Comparison of ENCODE assay signal across 16 cellular contexts in the genomic region with DNA sequence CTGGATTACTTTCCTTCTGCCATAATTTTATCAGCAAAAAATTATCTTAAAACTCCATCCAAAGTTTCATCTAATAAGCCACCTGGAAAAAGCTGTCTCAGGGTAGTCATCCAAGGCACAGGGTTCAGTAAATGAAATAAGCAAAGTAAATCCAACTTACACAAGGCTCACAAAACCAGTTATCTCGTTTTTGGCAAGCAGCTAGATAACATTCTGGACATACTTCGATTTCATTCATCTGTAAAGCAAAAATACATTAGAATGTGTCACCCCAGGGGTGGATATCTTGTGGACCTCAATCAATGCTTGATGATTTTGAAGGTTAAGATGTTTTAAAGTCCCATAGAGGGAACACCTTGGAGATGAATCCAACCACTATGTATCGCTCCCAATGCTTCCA.
A peak's percentile ranks its signal among the peaks of the same experiment; 100 is the strongest.
DNase-seq lines count a peak whose midpoint lies in the region; ATAC-seq, FAIRE-seq and TF ChIP-seq lines count a peak whose summit lies in the region.
"Had no signal": no experiment of that assay in that cellular context is flagged by ENCODE, and none has a peak within 500 bp of the region (broad histone marks: within the 10 kb centered on the region; RNA-seq: fewer than 3 reads in every experiment).

No MANE protein-coding gene starts in this region.

- H3K9me3 Mint-ChIP-seq in CD4-positive, alpha-beta memory T cell: no peaks in the 10 kb centered on the region
- no peaks in the 10 kb centered on the region for H3K9me3 Mint-ChIP-seq in Calu3 (ENCODE audit: low read depth, unreplicated experiment)
- H3K9me3 Mint-ChIP-seq in activated T-helper 1 cell treated with anti-CD3 and anti-CD28 coated beads, Interleukin-12 subunit alpha, Interleukin-12 subunit beta, Interleukin-2, Interleukin-4 antibody, amounts not matched to agents 30 ng/mL and 10 ng/mL and 1 ng/mL, durations not matched to agents 14 hours and 24 hours and 36 hours: no peaks in the 10 kb centered on the region
- H3K9me3 Mint-ChIP-seq: IgD-negative memory B cell had no signal

- no peak overlapping the region for H3K27ac ChIP-seq in CD4-positive, alpha-beta memory T cell (ENCODE audit: low read depth, low read length)
- H3K27ac ChIP-seq in pancreas: no peak overlapping the region
- H3K27ac ChIP-seq: BLaER1, SJCRH30 had no signal

- CTCF ChIA-PET in CD4-positive, alpha-beta memory T cell (lab: Charles Lee; ENCODE audit: partially characterized antibody): interaction anchor here (1.2 to 7.1 kb wide), 3 partner anchors 9 to 101 kb away, joined by 4 to 66 read pairs (median 7); no protein-coding TSS in a partner anchor
- CTCF ChIA-PET in Calu3 (lab: Charles Lee): interaction anchor here (1.5 kb wide), 1 partner anchor 100 kb away, joined by 3 read pairs; no protein-coding TSS in a partner anchor

- no peaks in the 10 kb centered on the region for H3K4me1 ChIP-seq in CD4-positive, alpha-beta memory T cell (ENCODE audit: insufficient read depth, low read length)
- no peaks in the 10 kb centered on the region for H3K4me1 ChIP-seq in pancreas
- H3K4me1 ChIP-seq: SJCRH30 had no signal

- no TSS peak for BruUV-seq in Calu3 (replicated peaks; lab: Mats Ljungman, UMichigan)

- H3K4me1 Mint-ChIP-seq in CD4-positive, alpha-beta memory T cell: peaks cover 0 to 1% (median 0%) of the 10 kb centered on the region in 4 donors
- peaks cover 11% of the 10 kb centered on the region for H3K4me1 Mint-ChIP-seq in Calu3 (ENCODE audit: low read depth, unreplicated experiment)
- peaks cover 15% of the 10 kb centered on the region for H3K4me1 Mint-ChIP-seq in activated T-helper 1 cell treated with anti-CD3 and anti-CD28 coated beads, Interleukin-12 subunit alpha, Interleukin-12 subunit beta, Interleukin-2, Interleukin-4 antibody, amounts not matched to agents 30 ng/mL and 10 ng/mL and 1 ng/mL, durations not matched to agents 14 hours and 24 hours and 36 hours (ENCODE audit: low read depth)

- 50 to 56% methylated on average over 3 of the region's 3 CpGs for WGBS in pancreas, 2 donors

- peaks cover 69% of the 10 kb centered on the region for H3K36me3 ChIP-seq in CD4-positive, alpha-beta memory T cell (ENCODE audit: insufficient read depth, low read length)
- peaks cover 0 to 16% (median 9%) of the 10 kb centered on the region in 3 donors for H3K36me3 ChIP-seq in pancreas

- H3K27me3 Mint-ChIP-seq in CD4-positive, alpha-beta memory T cell: no peaks in the 10 kb centered on the region
- H3K27me3 Mint-ChIP-seq in Calu3 (ENCODE audit: unreplicated experiment): no peaks in the 10 kb centered on the region
- no peaks in the 10 kb centered on the region for H3K27me3 Mint-ChIP-seq in activated T-helper 1 cell treated with anti-CD3 and anti-CD28 coated beads, Interleukin-12 subunit alpha, Interleukin-12 subunit beta, Interleukin-2, Interleukin-4 antibody, amounts not matched to agents 30 ng/mL and 10 ng/mL and 1 ng/mL, durations not matched to agents 14 hours and 24 hours and 36 hours (ENCODE audit: insufficient read depth)
- H3K27me3 Mint-ChIP-seq: IgD-negative memory B cell had no signal

- H3K4me3 Mint-ChIP-seq in CD4-positive, alpha-beta memory T cell: no peak overlapping the region
- no peak overlapping the region for H3K4me3 Mint-ChIP-seq in Calu3 (ENCODE audit: low read depth, unreplicated experiment)
- H3K4me3 Mint-ChIP-seq in activated T-helper 1 cell treated with anti-CD3 and anti-CD28 coated beads, Interleukin-12 subunit alpha, Interleukin-12 subunit beta, Interleukin-2, Interleukin-4 antibody, amounts not matched to agents 30 ng/mL and 10 ng/mL and 1 ng/mL, durations not matched to agents 14 hours and 24 hours and 36 hours: no peak overlapping the region
- H3K4me3 Mint-ChIP-seq: IgD-negative memory B cell had no signal

- H3K9me3 ChIP-seq in CD4-positive, alpha-beta memory T cell (ENCODE audit: control insufficient read depth in 1 of 2, low read length in 2 of 2): no peaks in the 10 kb centered on the region
- no peaks in the 10 kb centered on the region for H3K9me3 ChIP-seq in pancreas
- H3K9me3 ChIP-seq: BLaER1, SJCRH30 had no signal

- DNase-seq in CD4-positive, alpha-beta memory T cell: no peak
- DNase-seq in Calu3: no peak
- DNase-seq in activated T-helper 1 cell treated with anti-CD3 and anti-CD28 coated beads, Interleukin-12 subunit alpha, Interleukin-12 subunit beta, Interleukin-2, Interleukin-4 antibody, amounts not matched to agents 30 ng/mL and 10 ng/mL and 1 ng/mL, durations not matched to agents 14 hours and 24 hours and 36 hours (ENCODE audit: low spot score): no peak
- peak; percentile 31 for DNase-seq in glomerular visceral epithelial cell (ENCODE audit: extremely low spot score)
- no peak for DNase-seq in stimulated activated naive CD4-positive, alpha-beta T cell (lab: John Stamatoyannopoulos, UW)
- no peak for DNase-seq in foreskin melanocyte
- no peak for DNase-seq in pancreas
- DNase-seq: NCI-H1417 treated with DMSO at 0.1 percent for 48 hours, NCI-H2029, NCI-H510A, SJCRH30 had no signal

- no peak for ATAC-seq in pancreas
- ATAC-seq in HG03521 (IDR thresholded peaks at IDR 0.05; ENCODE audit: unreplicated experiment): no peak
- ATAC-seq: HCT116 had no signal

- peak overlapping the region in 5 of 7 donors; percentile 15 to 76 (median 54) for H3K27ac Mint-ChIP-seq in CD4-positive, alpha-beta memory T cell
- H3K27ac Mint-ChIP-seq in Calu3 (ENCODE audit: unreplicated experiment): peak overlapping the region; percentile 9
- H3K27ac Mint-ChIP-seq in activated T-helper 1 cell treated with anti-CD3 and anti-CD28 coated beads, Interleukin-12 subunit alpha, Interleukin-12 subunit beta, Interleukin-2, Interleukin-4 antibody, amounts not matched to agents 30 ng/mL and 10 ng/mL and 1 ng/mL, durations not matched to agents 14 hours and 24 hours and 36 hours: peak overlapping the region; percentile 44

- H3K36me3 Mint-ChIP-seq in CD4-positive, alpha-beta memory T cell: peaks cover 53 to 80% of the 10 kb centered on the region in 2 donors
- H3K36me3 Mint-ChIP-seq in Calu3 (ENCODE audit: insufficient read depth, unreplicated experiment): peaks cover 70% of the 10 kb centered on the region
- H3K36me3 Mint-ChIP-seq in activated T-helper 1 cell treated with anti-CD3 and anti-CD28 coated beads, Interleukin-12 subunit alpha, Interleukin-12 subunit beta, Interleukin-2, Interleukin-4 antibody, amounts not matched to agents 30 ng/mL and 10 ng/mL and 1 ng/mL, durations not matched to agents 14 hours and 24 hours and 36 hours (ENCODE audit: low read depth): peaks cover 52% of the 10 kb centered on the region

- TF ChIP-seq CTCF in Calu3 (IDR thresholded peaks at IDR 0.05; ENCODE audit: unreplicated experiment): no peak
- TF ChIP-seq CTCF in pancreas (IDR thresholded peaks at IDR 0.05): no peak

- POLR2A ChIA-PET in CD4-positive, alpha-beta memory T cell (lab: Charles Lee; ENCODE audit: partially characterized antibody): no interaction called here

- intact Hi-C loops in CD4-positive, alpha-beta memory T cell (cut with micrococcal nuclease): no loop called here
- intact Hi-C loops in Calu3 (cut with micrococcal nuclease; ENCODE audit: unreplicated experiment): no loop called here
- intact Hi-C loops in activated T-helper 1 cell treated with anti-CD3 and anti-CD28 coated beads, Interleukin-12 subunit alpha, Interleukin-12 subunit beta, Interleukin-2, Interleukin-4 antibody, amounts not matched to agents 30 ng/mL and 10 ng/mL and 1 ng/mL, durations not matched to agents 14 hours and 24 hours and 36 hours (cut with micrococcal nuclease): no loop called here
- intact Hi-C loops in pancreas (cut with DNase I): no loop called here

- FAIRE-seq in pancreas (lab: Jason Lieb, UNC): no peak
- FAIRE-seq: RCC 7860 had no signal

- H3K27me3 ChIP-seq in CD4-positive, alpha-beta memory T cell (ENCODE audit: insufficient read depth, low read length): no peaks in the 10 kb centered on the region
- H3K27me3 ChIP-seq in pancreas: no peaks in the 10 kb centered on the region
- H3K27me3 ChIP-seq: BLaER1, SJCRH30 had no signal

- no peak overlapping the region for H3K4me3 ChIP-seq in CD4-positive, alpha-beta memory T cell (ENCODE audit: low read length in 2 of 2)
- H3K4me3 ChIP-seq in pancreas: no peak overlapping the region
- H3K4me3 ChIP-seq: BLaER1, SJCRH30 had no signal
